1 cellular context compared by ENCODE assay signal in genomic region chr15:42118650-42119531, GRCh38.
TF ChIP-seq lines count a peak whose summit lies in the region.

No MANE protein-coding gene starts in this region.

TF ChIP-seq in H1, 55 proteins besides CTCF, POLR2A, EP300 and RAD21 (continued from another document):
- TF ChIP-seq SP1 (IDR thresholded peaks at IDR 0.05; ENCODE audit: low read depth, low read length) (no peak), BRCA1 (IDR thresholded peaks at IDR 0.05; ENCODE audit: low read depth, low read length) (no peak), PHF8 (conservative IDR thresholded peaks at IDR 0.05; ENCODE audit: low read depth, low read length) (no peak)
- TF ChIP-seq, protein P1, sequence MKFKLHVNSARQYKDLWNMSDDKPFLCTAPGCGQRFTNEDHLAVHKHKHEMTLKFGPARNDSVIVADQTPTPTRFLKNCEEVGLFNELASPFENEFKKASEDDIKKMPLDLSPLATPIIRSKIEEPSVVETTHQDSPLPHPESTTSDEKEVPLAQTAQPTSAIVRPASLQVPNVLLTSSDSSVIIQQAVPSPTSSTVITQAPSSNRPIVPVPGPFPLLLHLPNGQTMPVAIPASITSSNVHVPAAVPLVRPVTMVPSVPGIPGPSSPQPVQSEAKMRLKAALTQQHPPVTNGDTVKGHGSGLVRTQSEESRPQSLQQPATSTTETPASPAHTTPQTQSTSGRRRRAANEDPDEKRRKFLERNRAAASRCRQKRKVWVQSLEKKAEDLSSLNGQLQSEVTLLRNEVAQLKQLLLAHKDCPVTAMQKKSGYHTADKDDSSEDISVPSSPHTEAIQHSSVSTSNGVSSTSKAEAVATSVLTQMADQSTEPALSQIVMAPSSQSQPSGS (IDR thresholded peaks at IDR 0.05; ENCODE audit: low read length), result no peak
TF ChIP-seq in H1: peak in this region for 0.
